In the genomic region with DNA sequence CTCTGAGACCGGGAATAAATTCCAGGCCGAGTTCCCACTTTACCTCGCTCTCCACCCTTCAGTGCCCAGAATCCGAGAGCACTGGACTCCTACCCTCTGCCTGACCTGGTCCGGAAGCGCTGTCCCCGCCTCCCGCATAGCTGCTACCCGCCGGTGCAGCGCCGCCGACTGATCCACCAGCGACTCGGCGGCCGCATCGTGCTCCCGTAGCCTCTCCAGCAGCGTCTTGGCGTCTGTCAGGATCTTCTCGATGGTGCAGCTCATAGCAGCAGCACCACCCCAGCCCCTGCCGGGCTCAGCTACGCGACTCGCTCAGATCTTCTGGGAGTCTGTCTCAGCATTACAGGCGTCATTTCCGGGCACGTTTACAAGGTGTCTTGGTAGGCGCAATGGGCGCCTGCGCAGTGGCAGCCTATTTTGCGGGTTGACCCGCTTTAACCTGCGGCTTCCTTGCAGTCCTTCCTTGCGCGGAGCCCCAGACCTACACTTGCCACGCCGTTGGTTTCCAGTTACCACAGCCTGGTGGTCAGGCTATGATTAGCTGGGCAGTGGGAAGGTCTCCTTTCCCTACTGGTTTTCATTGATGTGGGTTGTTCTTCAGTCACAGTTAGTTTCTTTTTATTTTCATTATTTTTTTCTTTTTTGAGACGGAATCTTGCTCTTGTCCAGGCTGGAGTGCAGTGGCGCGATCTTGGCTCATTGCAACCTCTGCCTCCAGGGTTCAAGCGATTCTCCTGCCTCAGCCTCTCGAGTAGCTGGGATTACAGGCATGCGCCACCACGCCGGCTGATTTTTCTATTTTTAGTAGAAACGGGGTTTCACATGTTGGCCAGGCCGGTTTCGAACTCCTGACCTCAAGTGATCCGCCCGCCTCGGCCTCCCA, we compare ENCODE assay signal across 1 cellular context.
A peak's percentile ranks its signal among the peaks of the same experiment; 100 is the strongest.
TF ChIP-seq lines count a peak whose summit lies in the region.

A gene (minus strand): TSS at position 342 of the 883 bp plus-strand sequence. CDS start 78 bp downstream, at position 264.

TF ChIP-seq in WTC11, 78 proteins besides CTCF, POLR2A, EP300 and RAD21 (continued from another document and continues in another):
- TF ChIP-seq, protein P1, sequence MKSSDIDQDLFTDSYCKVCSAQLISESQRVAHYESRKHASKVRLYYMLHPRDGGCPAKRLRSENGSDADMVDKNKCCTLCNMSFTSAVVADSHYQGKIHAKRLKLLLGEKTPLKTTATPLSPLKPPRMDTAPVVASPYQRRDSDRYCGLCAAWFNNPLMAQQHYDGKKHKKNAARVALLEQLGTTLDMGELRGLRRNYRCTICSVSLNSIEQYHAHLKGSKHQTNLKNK (CRISPR knock-in tag; IDR thresholded peaks at IDR 0.05): no peak
- TF ChIP-seq, protein P2, sequence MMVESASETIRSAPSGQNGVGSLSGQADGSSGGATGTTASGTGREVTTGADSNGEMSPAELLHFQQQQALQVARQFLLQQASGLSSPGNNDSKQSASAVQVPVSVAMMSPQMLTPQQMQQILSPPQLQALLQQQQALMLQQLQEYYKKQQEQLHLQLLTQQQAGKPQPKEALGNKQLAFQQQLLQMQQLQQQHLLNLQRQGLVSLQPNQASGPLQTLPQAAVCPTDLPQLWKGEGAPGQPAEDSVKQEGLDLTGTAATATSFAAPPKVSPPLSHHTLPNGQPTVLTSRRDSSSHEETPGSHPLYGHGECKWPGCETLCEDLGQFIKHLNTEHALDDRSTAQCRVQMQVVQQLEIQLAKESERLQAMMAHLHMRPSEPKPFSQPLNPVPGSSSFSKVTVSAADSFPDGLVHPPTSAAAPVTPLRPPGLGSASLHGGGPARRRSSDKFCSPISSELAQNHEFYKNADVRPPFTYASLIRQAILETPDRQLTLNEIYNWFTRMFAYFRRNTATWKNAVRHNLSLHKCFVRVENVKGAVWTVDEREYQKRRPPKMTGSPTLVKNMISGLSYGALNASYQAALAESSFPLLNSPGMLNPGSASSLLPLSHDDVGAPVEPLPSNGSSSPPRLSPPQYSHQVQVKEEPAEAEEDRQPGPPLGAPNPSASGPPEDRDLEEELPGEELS (CRISPR knock-in tag; IDR thresholded peaks at IDR 0.05): peak; percentile 26; the same call in 1 of the 2 replicates
- TF ChIP-seq, protein P3, sequence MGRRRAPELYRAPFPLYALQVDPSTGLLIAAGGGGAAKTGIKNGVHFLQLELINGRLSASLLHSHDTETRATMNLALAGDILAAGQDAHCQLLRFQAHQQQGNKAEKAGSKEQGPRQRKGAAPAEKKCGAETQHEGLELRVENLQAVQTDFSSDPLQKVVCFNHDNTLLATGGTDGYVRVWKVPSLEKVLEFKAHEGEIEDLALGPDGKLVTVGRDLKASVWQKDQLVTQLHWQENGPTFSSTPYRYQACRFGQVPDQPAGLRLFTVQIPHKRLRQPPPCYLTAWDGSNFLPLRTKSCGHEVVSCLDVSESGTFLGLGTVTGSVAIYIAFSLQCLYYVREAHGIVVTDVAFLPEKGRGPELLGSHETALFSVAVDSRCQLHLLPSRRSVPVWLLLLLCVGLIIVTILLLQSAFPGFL (CRISPR knock-in tag; IDR thresholded peaks at IDR 0.05; ENCODE audit: borderline replicate concordance): no peak
- TF ChIP-seq SMAD4 (CRISPR knock-in tag; IDR thresholded peaks at IDR 0.05): no peak
- no peak for TF ChIP-seq EMX1 (CRISPR knock-in tag; IDR thresholded peaks at IDR 0.05)
- TF ChIP-seq, protein P4, sequence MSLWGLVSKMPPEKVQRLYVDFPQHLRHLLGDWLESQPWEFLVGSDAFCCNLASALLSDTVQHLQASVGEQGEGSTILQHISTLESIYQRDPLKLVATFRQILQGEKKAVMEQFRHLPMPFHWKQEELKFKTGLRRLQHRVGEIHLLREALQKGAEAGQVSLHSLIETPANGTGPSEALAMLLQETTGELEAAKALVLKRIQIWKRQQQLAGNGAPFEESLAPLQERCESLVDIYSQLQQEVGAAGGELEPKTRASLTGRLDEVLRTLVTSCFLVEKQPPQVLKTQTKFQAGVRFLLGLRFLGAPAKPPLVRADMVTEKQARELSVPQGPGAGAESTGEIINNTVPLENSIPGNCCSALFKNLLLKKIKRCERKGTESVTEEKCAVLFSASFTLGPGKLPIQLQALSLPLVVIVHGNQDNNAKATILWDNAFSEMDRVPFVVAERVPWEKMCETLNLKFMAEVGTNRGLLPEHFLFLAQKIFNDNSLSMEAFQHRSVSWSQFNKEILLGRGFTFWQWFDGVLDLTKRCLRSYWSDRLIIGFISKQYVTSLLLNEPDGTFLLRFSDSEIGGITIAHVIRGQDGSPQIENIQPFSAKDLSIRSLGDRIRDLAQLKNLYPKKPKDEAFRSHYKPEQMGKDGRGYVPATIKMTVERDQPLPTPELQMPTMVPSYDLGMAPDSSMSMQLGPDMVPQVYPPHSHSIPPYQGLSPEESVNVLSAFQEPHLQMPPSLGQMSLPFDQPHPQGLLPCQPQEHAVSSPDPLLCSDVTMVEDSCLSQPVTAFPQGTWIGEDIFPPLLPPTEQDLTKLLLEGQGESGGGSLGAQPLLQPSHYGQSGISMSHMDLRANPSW (CRISPR knock-in tag; conservative IDR thresholded peaks at IDR 0.05; ENCODE audit: low read depth): no peak
- TF ChIP-seq SMAD3 (CRISPR knock-in tag; IDR thresholded peaks at IDR 0.05; ENCODE audit: borderline replicate concordance): 0 out of 2 replicates have a peak, but pooled peaks have one; percentile 14
- TF ChIP-seq ZNF423 (CRISPR knock-in tag; IDR thresholded peaks at IDR 0.05): no peak
- TF ChIP-seq MYBL2 (CRISPR knock-in tag; IDR thresholded peaks at IDR 0.05): peak; percentile 79
- no peak for TF ChIP-seq NR3C1 (CRISPR knock-in tag; conservative IDR thresholded peaks at IDR 0.05; ENCODE audit: low read depth)
- TF ChIP-seq ZNF416 (CRISPR knock-in tag; IDR thresholded peaks at IDR 0.05): no peak
- TF ChIP-seq, protein P5, sequence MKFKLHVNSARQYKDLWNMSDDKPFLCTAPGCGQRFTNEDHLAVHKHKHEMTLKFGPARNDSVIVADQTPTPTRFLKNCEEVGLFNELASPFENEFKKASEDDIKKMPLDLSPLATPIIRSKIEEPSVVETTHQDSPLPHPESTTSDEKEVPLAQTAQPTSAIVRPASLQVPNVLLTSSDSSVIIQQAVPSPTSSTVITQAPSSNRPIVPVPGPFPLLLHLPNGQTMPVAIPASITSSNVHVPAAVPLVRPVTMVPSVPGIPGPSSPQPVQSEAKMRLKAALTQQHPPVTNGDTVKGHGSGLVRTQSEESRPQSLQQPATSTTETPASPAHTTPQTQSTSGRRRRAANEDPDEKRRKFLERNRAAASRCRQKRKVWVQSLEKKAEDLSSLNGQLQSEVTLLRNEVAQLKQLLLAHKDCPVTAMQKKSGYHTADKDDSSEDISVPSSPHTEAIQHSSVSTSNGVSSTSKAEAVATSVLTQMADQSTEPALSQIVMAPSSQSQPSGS (CRISPR knock-in tag; IDR thresholded peaks at IDR 0.05; ENCODE audit: borderline replicate concordance, low read depth): no peak
- peak; percentile 97 for TF ChIP-seq CREM (CRISPR knock-in tag; IDR thresholded peaks at IDR 0.05)
- TF ChIP-seq, protein P6, sequence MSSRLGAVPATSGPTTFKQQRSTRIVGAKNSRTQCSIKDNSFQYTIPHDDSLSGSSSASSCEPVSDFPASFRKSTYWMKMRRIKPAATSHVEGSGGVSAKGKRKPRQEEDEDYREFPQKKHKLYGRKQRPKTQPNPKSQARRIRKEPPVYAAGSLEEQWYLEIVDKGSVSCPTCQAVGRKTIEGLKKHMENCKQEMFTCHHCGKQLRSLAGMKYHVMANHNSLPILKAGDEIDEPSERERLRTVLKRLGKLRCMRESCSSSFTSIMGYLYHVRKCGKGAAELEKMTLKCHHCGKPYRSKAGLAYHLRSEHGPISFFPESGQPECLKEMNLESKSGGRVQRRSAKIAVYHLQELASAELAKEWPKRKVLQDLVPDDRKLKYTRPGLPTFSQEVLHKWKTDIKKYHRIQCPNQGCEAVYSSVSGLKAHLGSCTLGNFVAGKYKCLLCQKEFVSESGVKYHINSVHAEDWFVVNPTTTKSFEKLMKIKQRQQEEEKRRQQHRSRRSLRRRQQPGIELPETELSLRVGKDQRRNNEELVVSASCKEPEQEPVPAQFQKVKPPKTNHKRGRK (CRISPR knock-in tag; IDR thresholded peaks at IDR 0.05; ENCODE audit: borderline replicate concordance): no peak
- TF ChIP-seq ETV6 (CRISPR knock-in tag; IDR thresholded peaks at IDR 0.05): no peak; the same call in 1 of the 2 replicates
- TF ChIP-seq, protein P7, sequence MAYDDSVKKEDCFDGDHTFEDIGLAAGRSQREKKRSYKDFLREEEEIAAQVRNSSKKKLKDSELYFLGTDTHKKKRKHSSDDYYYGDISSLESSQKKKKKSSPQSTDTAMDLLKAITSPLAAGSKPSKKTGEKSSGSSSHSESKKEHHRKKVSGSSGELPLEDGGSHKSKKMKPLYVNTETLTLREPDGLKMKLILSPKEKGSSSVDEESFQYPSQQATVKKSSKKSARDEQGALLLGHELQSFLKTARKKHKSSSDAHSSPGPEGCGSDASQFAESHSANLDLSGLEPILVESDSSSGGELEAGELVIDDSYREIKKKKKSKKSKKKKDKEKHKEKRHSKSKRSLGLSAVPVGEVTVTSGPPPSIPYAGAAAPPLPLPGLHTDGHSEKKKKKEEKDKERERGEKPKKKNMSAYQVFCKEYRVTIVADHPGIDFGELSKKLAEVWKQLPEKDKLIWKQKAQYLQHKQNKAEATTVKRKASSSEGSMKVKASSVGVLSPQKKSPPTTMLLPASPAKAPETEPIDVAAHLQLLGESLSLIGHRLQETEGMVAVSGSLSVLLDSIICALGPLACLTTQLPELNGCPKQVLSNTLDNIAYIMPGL (CRISPR knock-in tag; IDR thresholded peaks at IDR 0.05): 0 out of 2 replicates have a peak, but pooled peaks have one; percentile 40
- TF ChIP-seq RELA (CRISPR knock-in tag; IDR thresholded peaks at IDR 0.05; ENCODE audit: borderline replicate concordance): no peak
- TF ChIP-seq FOXP1 (CRISPR knock-in tag; IDR thresholded peaks at IDR 0.05; ENCODE audit: borderline replicate concordance): peak; percentile 79; the same call in 1 of the 2 replicates
- no peak for TF ChIP-seq JUN (CRISPR knock-in tag; IDR thresholded peaks at IDR 0.05)
- TF ChIP-seq ZNF671 (CRISPR knock-in tag; IDR thresholded peaks at IDR 0.05): no peak
- no peak for TF ChIP-seq SOX15 (CRISPR knock-in tag; IDR thresholded peaks at IDR 0.05)
- TF ChIP-seq, protein P8, sequence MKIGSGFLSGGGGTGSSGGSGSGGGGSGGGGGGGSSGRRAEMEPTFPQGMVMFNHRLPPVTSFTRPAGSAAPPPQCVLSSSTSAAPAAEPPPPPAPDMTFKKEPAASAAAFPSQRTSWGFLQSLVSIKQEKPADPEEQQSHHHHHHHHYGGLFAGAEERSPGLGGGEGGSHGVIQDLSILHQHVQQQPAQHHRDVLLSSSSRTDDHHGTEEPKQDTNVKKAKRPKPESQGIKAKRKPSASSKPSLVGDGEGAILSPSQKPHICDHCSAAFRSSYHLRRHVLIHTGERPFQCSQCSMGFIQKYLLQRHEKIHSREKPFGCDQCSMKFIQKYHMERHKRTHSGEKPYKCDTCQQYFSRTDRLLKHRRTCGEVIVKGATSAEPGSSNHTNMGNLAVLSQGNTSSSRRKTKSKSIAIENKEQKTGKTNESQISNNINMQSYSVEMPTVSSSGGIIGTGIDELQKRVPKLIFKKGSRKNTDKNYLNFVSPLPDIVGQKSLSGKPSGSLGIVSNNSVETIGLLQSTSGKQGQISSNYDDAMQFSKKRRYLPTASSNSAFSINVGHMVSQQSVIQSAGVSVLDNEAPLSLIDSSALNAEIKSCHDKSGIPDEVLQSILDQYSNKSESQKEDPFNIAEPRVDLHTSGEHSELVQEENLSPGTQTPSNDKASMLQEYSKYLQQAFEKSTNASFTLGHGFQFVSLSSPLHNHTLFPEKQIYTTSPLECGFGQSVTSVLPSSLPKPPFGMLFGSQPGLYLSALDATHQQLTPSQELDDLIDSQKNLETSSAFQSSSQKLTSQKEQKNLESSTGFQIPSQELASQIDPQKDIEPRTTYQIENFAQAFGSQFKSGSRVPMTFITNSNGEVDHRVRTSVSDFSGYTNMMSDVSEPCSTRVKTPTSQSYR (CRISPR knock-in tag; IDR thresholded peaks at IDR 0.05): no peak
- no peak for TF ChIP-seq ZNF138 (CRISPR knock-in tag; conservative IDR thresholded peaks at IDR 0.05)
- TF ChIP-seq GTF2I (CRISPR knock-in tag; conservative IDR thresholded peaks at IDR 0.05): no peak
- no peak for TF ChIP-seq RORB (CRISPR knock-in tag; IDR thresholded peaks at IDR 0.05)
- TF ChIP-seq, protein P9, sequence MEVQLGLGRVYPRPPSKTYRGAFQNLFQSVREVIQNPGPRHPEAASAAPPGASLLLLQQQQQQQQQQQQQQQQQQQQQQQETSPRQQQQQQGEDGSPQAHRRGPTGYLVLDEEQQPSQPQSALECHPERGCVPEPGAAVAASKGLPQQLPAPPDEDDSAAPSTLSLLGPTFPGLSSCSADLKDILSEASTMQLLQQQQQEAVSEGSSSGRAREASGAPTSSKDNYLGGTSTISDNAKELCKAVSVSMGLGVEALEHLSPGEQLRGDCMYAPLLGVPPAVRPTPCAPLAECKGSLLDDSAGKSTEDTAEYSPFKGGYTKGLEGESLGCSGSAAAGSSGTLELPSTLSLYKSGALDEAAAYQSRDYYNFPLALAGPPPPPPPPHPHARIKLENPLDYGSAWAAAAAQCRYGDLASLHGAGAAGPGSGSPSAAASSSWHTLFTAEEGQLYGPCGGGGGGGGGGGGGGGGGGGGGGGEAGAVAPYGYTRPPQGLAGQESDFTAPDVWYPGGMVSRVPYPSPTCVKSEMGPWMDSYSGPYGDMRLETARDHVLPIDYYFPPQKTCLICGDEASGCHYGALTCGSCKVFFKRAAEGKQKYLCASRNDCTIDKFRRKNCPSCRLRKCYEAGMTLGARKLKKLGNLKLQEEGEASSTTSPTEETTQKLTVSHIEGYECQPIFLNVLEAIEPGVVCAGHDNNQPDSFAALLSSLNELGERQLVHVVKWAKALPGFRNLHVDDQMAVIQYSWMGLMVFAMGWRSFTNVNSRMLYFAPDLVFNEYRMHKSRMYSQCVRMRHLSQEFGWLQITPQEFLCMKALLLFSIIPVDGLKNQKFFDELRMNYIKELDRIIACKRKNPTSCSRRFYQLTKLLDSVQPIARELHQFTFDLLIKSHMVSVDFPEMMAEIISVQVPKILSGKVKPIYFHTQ (CRISPR knock-in tag; IDR thresholded peaks at IDR 0.05): no peak
- TF ChIP-seq TEAD1 (CRISPR knock-in tag; IDR thresholded peaks at IDR 0.05): peak; percentile 35; the same call in 1 of the 2 replicates
- TF ChIP-seq, protein P10, sequence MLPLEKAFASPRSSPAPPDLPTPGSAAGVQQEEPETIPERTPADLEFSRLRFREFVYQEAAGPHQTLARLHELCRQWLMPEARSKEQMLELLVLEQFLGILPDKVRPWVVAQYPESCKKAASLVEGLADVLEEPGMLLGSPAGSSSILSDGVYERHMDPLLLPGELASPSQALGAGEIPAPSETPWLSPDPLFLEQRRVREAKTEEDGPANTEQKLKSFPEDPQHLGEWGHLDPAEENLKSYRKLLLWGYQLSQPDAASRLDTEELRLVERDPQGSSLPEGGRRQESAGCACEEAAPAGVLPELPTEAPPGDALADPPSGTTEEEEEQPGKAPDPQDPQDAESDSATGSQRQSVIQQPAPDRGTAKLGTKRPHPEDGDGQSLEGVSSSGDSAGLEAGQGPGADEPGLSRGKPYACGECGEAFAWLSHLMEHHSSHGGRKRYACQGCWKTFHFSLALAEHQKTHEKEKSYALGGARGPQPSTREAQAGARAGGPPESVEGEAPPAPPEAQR (CRISPR knock-in tag; IDR thresholded peaks at IDR 0.05): no peak
- TF ChIP-seq, protein P11, sequence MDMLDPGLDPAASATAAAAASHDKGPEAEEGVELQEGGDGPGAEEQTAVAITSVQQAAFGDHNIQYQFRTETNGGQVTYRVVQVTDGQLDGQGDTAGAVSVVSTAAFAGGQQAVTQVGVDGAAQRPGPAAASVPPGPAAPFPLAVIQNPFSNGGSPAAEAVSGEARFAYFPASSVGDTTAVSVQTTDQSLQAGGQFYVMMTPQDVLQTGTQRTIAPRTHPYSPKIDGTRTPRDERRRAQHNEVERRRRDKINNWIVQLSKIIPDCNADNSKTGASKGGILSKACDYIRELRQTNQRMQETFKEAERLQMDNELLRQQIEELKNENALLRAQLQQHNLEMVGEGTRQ (CRISPR knock-in tag; IDR thresholded peaks at IDR 0.05): no peak
